Comparison of ENCODE assay signal across 8 cellular contexts in genomic region chr6:36885461-36886401, GRCh38. TPM values are rescaled to one million over a fixed set of nuclear protein-coding genes. Genes with fewer than 3 reads are reported as not detected.
DNase-seq lines count a peak whose midpoint lies in the region; ATAC-seq and TF ChIP-seq lines count a peak whose summit lies in the region.

Gene C6orf89 (plus strand): TSS chr6:36885952. CDS start chr6:36899445, 13,493 bp downstream.

- H3K4me3 ChIP-seq in ascending aorta = peak within 1 kb of the TSS; percentile 85 to 90
- peak within 1 kb of the TSS; percentile 93 for H3K4me3 ChIP-seq in right cardiac atrium (ENCODE audit: low read length)
- peak within 1 kb of the TSS; percentile 68 to 82 for H3K4me3 ChIP-seq in vagina

- peak within 1 kb of the TSS; percentile 89 to 91 for H3K27ac ChIP-seq in ascending aorta
- H3K27ac ChIP-seq in right cardiac atrium (ENCODE audit: low read length) = peak within 1 kb of the TSS; percentile 96
- H3K27ac ChIP-seq in vagina = peak within 1 kb of the TSS; percentile 96

- H3K4me3 Mint-ChIP-seq in T-helper 2 cell treated with Interferon-gamma antibody and Interleukin-4, amounts not matched to agents 5 μg/mL and 100 μg/mL, for 36 hours = peak within 1 kb of the TSS; percentile 91

- ATAC-seq in GM18505 (IDR thresholded peaks at IDR 0.05; ENCODE audit: unreplicated experiment) (peak; percentile 94), HG02973 (IDR thresholded peaks at IDR 0.05; ENCODE audit: unreplicated experiment) (peak; percentile 97), right cardiac atrium (peak; percentile 99 to 100)

- peaks cover 0 to 14% of the 10 kb centered on the region in 2 donors for H3K4me1 ChIP-seq in ascending aorta
- H3K4me1 ChIP-seq in right cardiac atrium (ENCODE audit: control insufficient read depth, insufficient read depth, low read length) = no peaks in the 10 kb centered on the region
- H3K4me1 ChIP-seq in vagina = peaks cover 25% of the 10 kb centered on the region

- WGBS in right cardiac atrium = 2% methylated on average over 48 of the region's 48 CpGs

- no peaks in the 10 kb centered on the region for H3K9me3 ChIP-seq in ascending aorta
- no peaks in the 10 kb centered on the region for H3K9me3 ChIP-seq in right cardiac atrium (ENCODE audit: control insufficient read depth, low read length)
- no peaks in the 10 kb centered on the region for H3K9me3 ChIP-seq in vagina

- H3K9me3 Mint-ChIP-seq in T-helper 2 cell treated with Interferon-gamma antibody and Interleukin-4, amounts not matched to agents 5 μg/mL and 100 μg/mL, for 36 hours = no peaks in the 10 kb centered on the region

- no peaks in the 10 kb centered on the region for H3K27me3 Mint-ChIP-seq in T-helper 2 cell treated with Interferon-gamma antibody and Interleukin-4, amounts not matched to agents 5 μg/mL and 100 μg/mL, for 36 hours (ENCODE audit: low read depth)

- DNase-seq in NCI-H1930 (lab: John Stamatoyannopoulos, UW) (peak; percentile 96 to 98), ascending aorta (ENCODE audit: low spot score in 2 of 2) (peak; percentile 93 to 99), right cardiac atrium (peak; percentile 98 to 99 (median 98)), putamen (ENCODE audit: low spot score) (peak; percentile 99), vagina (ENCODE audit: extremely low spot score in 2 of 2) (peak; percentile 97 to 98)
- DNase-seq in T-helper 2 cell treated with Interferon-gamma antibody and Interleukin-4, amounts not matched to agents 5 μg/mL and 100 μg/mL, for 36 hours (ENCODE audit: low spot score) = peak; percentile 95

- intact Hi-C loops in ascending aorta (cut with DNase I) (loop anchor here (1.0 kb wide), 4 partner anchors 10 to 325 kb away; partner anchors contain the start of gene MTCH1), right cardiac atrium (cut with DNase I) (loop anchor here in 3 of 4 donors (5.0 kb wide), 2 partner anchors 92 to 97 kb away; no protein-coding TSS in a partner anchor), vagina (cut with DNase I) (loop anchor here (2.0 to 10.0 kb wide), 2 partner anchors 99 to 133 kb away; partner anchors contain the start of gene MTCH1)

- H3K36me3 ChIP-seq in ascending aorta = no peaks in the 10 kb centered on the region
- H3K36me3 ChIP-seq in vagina = no peaks in the 10 kb centered on the region

- peak; percentile 92 for TF ChIP-seq POLR2A in GM18505 (IDR thresholded peaks at IDR 0.05; ENCODE audit: borderline replicate concordance, extremely low read depth, insufficient read depth, insufficient read length)
- peak in 1 of 2 donors; percentile 63 for TF ChIP-seq POLR2A in vagina (IDR thresholded peaks at IDR 0.05)

- H3K27me3 ChIP-seq in ascending aorta (no peaks in the 10 kb centered on the region), right cardiac atrium (ENCODE audit: control insufficient read depth, insufficient read depth) (no peaks in the 10 kb centered on the region), vagina (no peaks in the 10 kb centered on the region)

- H3K36me3 Mint-ChIP-seq in T-helper 2 cell treated with Interferon-gamma antibody and Interleukin-4, amounts not matched to agents 5 μg/mL and 100 μg/mL, for 36 hours (ENCODE audit: low read depth) = peaks cover 9% of the 10 kb centered on the region

- TF ChIP-seq CTCF in ascending aorta (IDR thresholded peaks at IDR 0.05) = peak; percentile 76 to 93 (median 84)
- peak; percentile 90 to 97 (median 96) for TF ChIP-seq CTCF in vagina (IDR thresholded peaks at IDR 0.05)

- H3K27ac Mint-ChIP-seq in T-helper 2 cell treated with Interferon-gamma antibody and Interleukin-4, amounts not matched to agents 5 μg/mL and 100 μg/mL, for 36 hours = peak within 1 kb of the TSS; percentile 82

- peaks cover 28% of the 10 kb centered on the region for H3K4me1 Mint-ChIP-seq in T-helper 2 cell treated with Interferon-gamma antibody and Interleukin-4, amounts not matched to agents 5 μg/mL and 100 μg/mL, for 36 hours (ENCODE audit: low read depth)

RNA-seq across cellular contexts. Expression of gene C6orf89, which starts in this region (rescaled TPM):
- total RNA-seq in ascending aorta (21.6 TPM), right cardiac atrium (10 to 100 TPM; 69.4 to 83.9 (median 79.1) TPM), vagina (36.8 TPM)
- polyA plus RNA-seq in right cardiac atrium = 53.2 TPM

Comparison
In these comparisons a context has a peak if more than half of its experiments do, and no peak if none do; other contexts are left out.
1. Peak in every context shown above with its lines: DNase-seq, ATAC-seq, H3K4me3 ChIP-seq and H3K27ac ChIP-seq.